In the genomic region with DNA sequence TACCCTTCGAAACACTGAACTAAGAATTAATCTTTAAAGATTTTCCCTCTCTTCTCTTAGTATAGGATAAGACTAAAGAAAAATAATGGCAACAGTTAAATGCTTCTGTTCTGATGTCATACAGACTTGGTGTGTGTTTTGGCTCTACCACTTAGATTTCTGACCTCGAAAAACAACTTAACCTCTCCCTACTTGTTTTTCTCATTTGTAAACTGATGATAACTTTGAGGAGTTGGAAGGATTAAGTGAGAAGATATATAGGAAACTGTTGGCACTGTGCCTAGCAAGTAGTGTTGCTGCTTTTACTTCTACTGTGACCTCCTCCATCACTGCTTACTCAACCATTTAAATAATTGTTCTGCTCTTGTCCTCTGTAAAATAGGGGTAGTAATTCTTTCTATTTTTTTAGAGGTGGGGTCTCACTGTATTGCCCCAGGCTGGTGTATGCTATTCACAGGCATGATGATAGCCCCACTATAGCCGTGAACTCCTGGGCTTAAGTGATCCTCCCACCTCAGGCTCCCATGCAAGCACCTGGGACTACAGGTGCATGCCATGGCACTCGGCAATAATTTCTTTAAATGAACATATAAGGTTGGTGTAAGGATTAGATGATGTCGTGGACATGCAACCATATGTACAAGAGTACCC, we compare ENCODE assay signal across 16 cellular contexts. TPM values are rescaled to one million over a fixed set of nuclear protein-coding genes. Genes with fewer than 3 reads are reported as not detected.
DNase-seq lines count a peak whose midpoint lies in the region; ATAC-seq and TF ChIP-seq lines count a peak whose summit lies in the region.
"Had no signal": no experiment of that assay in that cellular context is flagged by ENCODE, and none has a peak within 500 bp of the region (broad histone marks: within the 10 kb centered on the region; RNA-seq: fewer than 3 reads in every experiment).

No MANE protein-coding gene starts in this region.

- in situ Hi-C loops in GM23248 (cut with MboI), result no loop called here

- no peak overlapping the region for H2AFZ ChIP-seq in GM23248

- H3K36me3 ChIP-seq in GM23248 (ENCODE audit: low read depth) (no peaks in the 10 kb centered on the region), adipocyte (ENCODE audit: control insufficient read depth, insufficient read depth, low read length, severe bottlenecking) (no peaks in the 10 kb centered on the region), skeletal muscle satellite cell (ENCODE audit: insufficient read depth, low read length) (no peaks in the 10 kb centered on the region), suprapubic skin (no peaks in the 10 kb centered on the region)

- TF ChIP-seq EP300 in suprapubic skin (IDR thresholded peaks at IDR 0.05), result no peak

- H3F3A ChIP-seq in GM23248 (ENCODE audit: insufficient read depth), result peaks cover 29% of the 10 kb centered on the region

- TF ChIP-seq POLR2A in suprapubic skin (IDR thresholded peaks at IDR 0.05), result no peak

- H3K9ac ChIP-seq in GM23248, result no peak overlapping the region
- H3K9ac ChIP-seq in adipocyte (ENCODE audit: low read length), result no peak overlapping the region
- no peak overlapping the region for H3K9ac ChIP-seq in skeletal muscle satellite cell (ENCODE audit: low read depth, low read length)

- no peaks in the 10 kb centered on the region for H3K27me3 ChIP-seq in GM23248 (replicated peaks; ENCODE audit: insufficient read depth)
- H3K27me3 ChIP-seq in adipocyte (replicated peaks; ENCODE audit: control insufficient read depth, insufficient read depth, low read length), result no peaks in the 10 kb centered on the region
- H3K27me3 ChIP-seq in skeletal muscle satellite cell (ENCODE audit: control insufficient read depth, insufficient read depth, low read length), result no peaks in the 10 kb centered on the region
- H3K27me3 ChIP-seq in suprapubic skin, result no peaks in the 10 kb centered on the region

- H4K20me1 ChIP-seq in GM23248 (ENCODE audit: insufficient read depth), result 0 out of 2 replicates have a peak, but pooled peaks cover 3% of the 10 kb centered on the region

- WGBS in GM23248 (ENCODE audit: low coverage in 1 of 2, low lambda C conversion rate in 2 of 2, missing lambda C conversion rate in 2 of 2), 2 experiments, result 71 to 72% methylated on average over 5 of the region's 5 CpGs
- WGBS in suprapubic skin, result 74% methylated on average over 5 of the region's 5 CpGs

- H3K9me2 ChIP-seq in GM23248 (ENCODE audit: insufficient read depth), result no peaks in the 10 kb centered on the region

- peaks cover 100% of the 10 kb centered on the region for H3K79me2 ChIP-seq in GM23248 (ENCODE audit: insufficient read depth)

- no peak overlapping the region for H3K27ac ChIP-seq in GM23248
- no peak overlapping the region for H3K27ac ChIP-seq in suprapubic skin

- H3K9me3 ChIP-seq in GM23248 (ENCODE audit: low read depth) (no peaks in the 10 kb centered on the region), adipocyte (ENCODE audit: control insufficient read depth, low read length) (no peaks in the 10 kb centered on the region), skeletal muscle satellite cell (replicated peaks; ENCODE audit: low read length) (no peaks in the 10 kb centered on the region), suprapubic skin (no peaks in the 10 kb centered on the region)

- peak; percentile 48 for DNase-seq in GM23248
- peak; percentile 59 for DNase-seq in adipocyte (ENCODE audit: low read depth)
- peak; percentile 94 for DNase-seq in fibroblast of villous mesenchyme (ENCODE audit: low read depth)
- no peak for DNase-seq in suprapubic skin (ENCODE audit: low spot score in 2 of 2)
- DNase-seq in DMS53 (lab: John Stamatoyannopoulos, UW), result no peak
- DNase-seq in mesenteric fat pad (ENCODE audit: low spot score), result no peak
- DNase-seq: activated CD8-positive, alpha-beta T cell treated with anti-CD3 and anti-CD28 coated beads for 36 hours; activated effector memory CD4-positive, alpha-beta T cell treated with anti-CD3 and anti-CD28 coated beads, Interleukin-2, amount 50 U/mL, for 16 hours; caudate nucleus; CD8-positive, alpha-beta T cell; NCI-H2029; NCI-H82; stimulated activated naive CD8-positive, alpha-beta T cell treated with anti-CD3 and anti-CD28 coated beads, Interleukin-15, Interleukin-2, amounts not matched to agents 100 U/mL and 50 U/mL, for 24 hours; T-helper 9 cell had no signal

- no peak for ATAC-seq in HG03469 (IDR thresholded peaks at IDR 0.05; ENCODE audit: unreplicated experiment)
- ATAC-seq: activated CD8-positive, alpha-beta T cell treated with anti-CD3 and anti-CD28 coated beads for 36 hours; CD8-positive, alpha-beta T cell; stimulated activated naive CD8-positive, alpha-beta T cell treated with anti-CD3 and anti-CD28 coated beads, Interleukin-15, Interleukin-2, amounts not matched to agents 100 U/mL and 50 U/mL, for 24 hours had no signal

- H3K4me1 ChIP-seq in GM23248 (ENCODE audit: insufficient read depth) (peaks cover 24% of the 10 kb centered on the region), adipocyte (ENCODE audit: control insufficient read depth, insufficient read depth, low read length) (peaks cover 24% of the 10 kb centered on the region), skeletal muscle satellite cell (ENCODE audit: control insufficient read depth, insufficient read depth, low read length) (peaks cover 30% of the 10 kb centered on the region), suprapubic skin (peaks cover 24% of the 10 kb centered on the region)

- no peak for TF ChIP-seq CTCF in fibroblast of villous mesenchyme (IDR thresholded peaks at IDR 0.05; ENCODE audit: insufficient read depth, low read depth, low read length)
- TF ChIP-seq CTCF in suprapubic skin (IDR thresholded peaks at IDR 0.05), result no peak

- no peak overlapping the region for H3K4me3 ChIP-seq in GM23248
- H3K4me3 ChIP-seq in adipocyte (ENCODE audit: low read length), result no peak overlapping the region
- H3K4me3 ChIP-seq in fibroblast of villous mesenchyme (ENCODE audit: low read depth, low read length), result no peak overlapping the region
- peak overlapping the region; percentile 11 for H3K4me3 ChIP-seq in skeletal muscle satellite cell (ENCODE audit: low read length)
- no peak overlapping the region for H3K4me3 ChIP-seq in suprapubic skin

- peak overlapping the region; percentile 65 for H3K4me2 ChIP-seq in GM23248 (ENCODE audit: unreplicated experiment)
- H3K4me2 ChIP-seq in skeletal muscle satellite cell (ENCODE audit: low read length), result peak overlapping the region; percentile 33

RNA-seq across cellular contexts. Expression of gene PALS1, which starts 22.4 kb away (rescaled TPM):
- 23.8 and 36.5 TPM in 2 replicates for total RNA-seq in GM23248 (2014; rRNA removed; shearing (Covaris generic))
- 15.3 and 15.5 TPM in 2 replicates for polyA plus RNA-seq in GM23248 (2016; fragmentation: Nextera tagmentation; extraction: Ambion mirVana)
- total RNA-seq in fibroblast of villous mesenchyme (18.4 and 38.4 TPM in 2 replicates), suprapubic skin (10 to 100 TPM in 3 of 4 donors, 1 to 10 TPM in 1; 9.0 to 23.4 (median 16.6) TPM), mesenteric fat pad (24.1 TPM)
- 16.2 and 18.6 TPM in 2 replicates for total RNA-seq in skeletal muscle satellite cell (2012; rRNA removed)

Comparison
In these comparisons a context has a peak if more than half of its experiments do, and no peak if none do; other contexts are left out.
1. DNase-seq: peak in GM23248 (single experiment), adipocyte (single experiment) and fibroblast of villous mesenchyme (single experiment); none in suprapubic skin (0 of 2), DMS53 (single experiment) and mesenteric fat pad (single experiment).